ENCODE assay signal across 33 cellular contexts in genomic region chr3:116065496-116065895, GRCh38.
"Had no signal": no experiment of that assay in that cellular context is flagged by ENCODE, and none has a peak within 500 bp of the region (broad histone marks: within the 10 kb centered on the region; RNA-seq: fewer than 3 reads in every experiment).

No MANE protein-coding gene starts in this region.

- H3K9me3 Mint-ChIP-seq: activated B cell treated with CpG ODN at 0.5 μM for 24 hours; activated CD4-positive, alpha-beta memory T cell treated with anti-CD3 and anti-CD28 coated beads for 36 hours; activated CD4-positive, alpha-beta T cell treated with anti-CD3 and anti-CD28 coated beads, Interleukin-2, amount 10 ng/mL, durations not matched to agents 24 days and 14 days; activated naive CD4-positive, alpha-beta T cell treated with anti-CD3 and anti-CD28 coated beads, Interleukin-2, amount 10 ng/mL, durations not matched to agents 7 days and 5 days; activated naive CD8-positive, alpha-beta T cell treated with anti-CD3 and anti-CD28 coated beads, Interleukin-2, amount 10 ng/mL, durations not matched to agents 7 days and 5 days; brain; effector memory CD8-positive, alpha-beta T cell; T-helper 2 cell treated with Interferon-gamma antibody and Interleukin-4, amounts not matched to agents 5 μg/mL and 100 μg/mL, for 36 hours had no signal

- H3K36me3 ChIP-seq: ascending aorta, breast epithelium, cardiac muscle cell, esophagus muscularis mucosa, gastroesophageal sphincter, heart right ventricle, WERI-Rb-1 had no signal

- H3K36me3 Mint-ChIP-seq: activated CD4-positive, alpha-beta memory T cell treated with anti-CD3 and anti-CD28 coated beads for 36 hours; activated CD8-positive, alpha-beta memory T cell treated with anti-CD3 and anti-CD28 coated beads, Interleukin-2, amount 10 ng/mL, durations not matched to agents 7 days and 5 days; activated naive CD4-positive, alpha-beta T cell treated with anti-CD3 and anti-CD28 coated beads, Interleukin-2, amount 10 ng/mL, durations not matched to agents 7 days and 5 days; activated naive CD4-positive, alpha-beta T cell treated with anti-CD3 and anti-CD28 coated beads, Interleukin-2, amount 50 U/mL, for 72 hours; activated naive CD8-positive, alpha-beta T cell treated with anti-CD3 and anti-CD28 coated beads, Interleukin-2, amount 10 ng/mL, durations not matched to agents 7 days and 5 days; brain had no signal

- H3K4me3 Mint-ChIP-seq: activated B cell treated with CpG ODN at 0.5 μM for 24 hours; activated CD4-positive, alpha-beta memory T cell treated with anti-CD3 and anti-CD28 coated beads for 36 hours; activated CD4-positive, alpha-beta T cell treated with anti-CD3 and anti-CD28 coated beads, Interleukin-2, amount 10 ng/mL, durations not matched to agents 24 days and 14 days; activated CD8-positive, alpha-beta memory T cell treated with anti-CD3 and anti-CD28 coated beads, Interleukin-2, amount 10 ng/mL, durations not matched to agents 7 days and 5 days; activated CD8-positive, alpha-beta T cell treated with anti-CD3 and anti-CD28 coated beads, Interleukin-2, amount 10 ng/mL, durations not matched to agents 7 days and 5 days; activated naive CD4-positive, alpha-beta T cell treated with anti-CD3 and anti-CD28 coated beads, Interleukin-2, amount 10 ng/mL, durations not matched to agents 7 days and 5 days; activated naive CD8-positive, alpha-beta T cell treated with anti-CD3 and anti-CD28 coated beads, Interleukin-2, amount 10 ng/mL, durations not matched to agents 7 days and 5 days; activated T-cell treated with anti-CD3 and anti-CD28 coated beads, Interleukin-2, amount 50 U/mL, for 72 hours; brain; effector memory CD8-positive, alpha-beta T cell; T-helper 17 cell; T-helper 2 cell treated with Interferon-gamma antibody and Interleukin-4, amounts not matched to agents 5 μg/mL and 100 μg/mL, for 36 hours had no signal

- H3K9me3 ChIP-seq: ascending aorta, breast epithelium, esophagus muscularis mucosa, gastroesophageal sphincter, heart right ventricle had no signal

- H3K27me3 ChIP-seq: ascending aorta, breast epithelium, cardiac muscle cell, esophagus muscularis mucosa, gastroesophageal sphincter, heart right ventricle had no signal

- H3K27me3 Mint-ChIP-seq: activated B cell treated with CpG ODN at 0.5 μM for 24 hours; activated CD4-positive, alpha-beta memory T cell treated with anti-CD3 and anti-CD28 coated beads for 36 hours; activated CD4-positive, alpha-beta T cell treated with anti-CD3 and anti-CD28 coated beads, Interleukin-2, amount 10 ng/mL, durations not matched to agents 24 days and 14 days; activated CD8-positive, alpha-beta memory T cell treated with anti-CD3 and anti-CD28 coated beads, Interleukin-2, amount 10 ng/mL, durations not matched to agents 7 days and 5 days; activated naive CD4-positive, alpha-beta T cell treated with anti-CD3 and anti-CD28 coated beads, Interleukin-2, amount 10 ng/mL, durations not matched to agents 7 days and 5 days; activated naive CD8-positive, alpha-beta T cell treated with anti-CD3 and anti-CD28 coated beads, Interleukin-2, amount 10 ng/mL, durations not matched to agents 7 days and 5 days; brain; effector memory CD8-positive, alpha-beta T cell; T-helper 17 cell had no signal

- H3K4me1 Mint-ChIP-seq: activated B cell treated with CpG ODN at 0.5 μM for 24 hours; activated CD4-positive, alpha-beta T cell treated with anti-CD3 and anti-CD28 coated beads, Interleukin-2, amount 10 ng/mL, durations not matched to agents 24 days and 14 days; activated CD8-positive, alpha-beta memory T cell treated with anti-CD3 and anti-CD28 coated beads, Interleukin-2, amount 10 ng/mL, durations not matched to agents 7 days and 5 days; activated naive CD4-positive, alpha-beta T cell treated with anti-CD3 and anti-CD28 coated beads, Interleukin-2, amount 10 ng/mL, durations not matched to agents 7 days and 5 days; activated naive CD8-positive, alpha-beta T cell treated with anti-CD3 and anti-CD28 coated beads, Interleukin-2, amount 10 ng/mL, durations not matched to agents 7 days and 5 days; T-helper 17 cell had no signal

- ATAC-seq: activated CD4-positive, CD25-positive, alpha-beta regulatory T cell treated with anti-CD3 and anti-CD28 coated beads, Interleukin-2, amount 50 U/mL, for 24 hours; activated CD8-positive, alpha-beta memory T cell treated with anti-CD3 and anti-CD28 coated beads, Interleukin-2, amount 10 ng/mL, durations not matched to agents 7 days and 5 days; activated CD8-positive, alpha-beta T cell treated with anti-CD3 and anti-CD28 coated beads, Interleukin-2, amount 10 ng/mL, durations not matched to agents 7 days and 5 days; activated naive CD4-positive, alpha-beta T cell treated with anti-CD3 and anti-CD28 coated beads, Interleukin-2, amount 50 U/mL, for 72 hours; activated T-cell treated with anti-CD3 and anti-CD28 coated beads, Interleukin-2, amount 50 U/mL, for 72 hours; effector memory CD8-positive, alpha-beta T cell; gastroesophageal sphincter; heart right ventricle; T-helper 17 cell had no signal

- H3K4me3 ChIP-seq: ascending aorta, breast epithelium, cardiac muscle cell, esophagus muscularis mucosa, gastroesophageal sphincter, heart right ventricle had no signal

- H3K27ac ChIP-seq: ascending aorta, breast epithelium, cardiac muscle cell, esophagus muscularis mucosa, gastroesophageal sphincter, heart right ventricle, WERI-Rb-1 had no signal

- H3K4me1 ChIP-seq: ascending aorta, breast epithelium, esophagus muscularis mucosa, gastroesophageal sphincter, heart right ventricle had no signal

- DNase-seq: activated B cell treated with CpG ODN at 0.5 μM for 24 hours; activated CD4-positive, alpha-beta memory T cell treated with anti-CD3 and anti-CD28 coated beads for 36 hours; activated CD4-positive, alpha-beta T cell treated with anti-CD3 and anti-CD28 coated beads, Interleukin-2, amount 10 ng/mL, durations not matched to agents 24 days and 14 days; activated CD8-positive, alpha-beta memory T cell treated with anti-CD3 and anti-CD28 coated beads, Interleukin-2, amount 10 ng/mL, durations not matched to agents 7 days and 5 days; activated CD8-positive, alpha-beta memory T cell treated with anti-CD3 and anti-CD28 coated beads, Interleukin-2, amount 50 U/mL, for 4 hours; activated CD8-positive, alpha-beta T cell treated with anti-CD3 and anti-CD28 coated beads, Interleukin-2, amount 10 ng/mL, durations not matched to agents 7 days and 5 days; activated gamma-delta T cell; activated naive CD4-positive, alpha-beta T cell; activated naive CD4-positive, alpha-beta T cell treated with anti-CD3 and anti-CD28 coated beads, Interleukin-2, amount 10 ng/mL, durations not matched to agents 7 days and 5 days; activated naive CD8-positive, alpha-beta T cell treated with anti-CD3 and anti-CD28 coated beads, Interleukin-2, amount 10 ng/mL, durations not matched to agents 7 days and 5 days; activated T-cell treated with anti-CD3 and anti-CD28 coated beads, Interleukin-2, amount 50 U/mL, for 1 hour; activated T-cell treated with anti-CD3 and anti-CD28 coated beads, Interleukin-2, amount 50 U/mL, for 72 hours; central memory CD4-positive, alpha-beta T cell; cortex of kidney; dermis blood vessel endothelial cell; effector CD4-positive, alpha-beta T cell; effector memory CD8-positive, alpha-beta T cell; erythroblast; foreskin melanocyte; heart right ventricle; T-helper 1 cell; T-helper 17 cell; T1000; WERI-Rb-1 had no signal
